28 cellular contexts compared by ENCODE assay signal in the genomic region with DNA sequence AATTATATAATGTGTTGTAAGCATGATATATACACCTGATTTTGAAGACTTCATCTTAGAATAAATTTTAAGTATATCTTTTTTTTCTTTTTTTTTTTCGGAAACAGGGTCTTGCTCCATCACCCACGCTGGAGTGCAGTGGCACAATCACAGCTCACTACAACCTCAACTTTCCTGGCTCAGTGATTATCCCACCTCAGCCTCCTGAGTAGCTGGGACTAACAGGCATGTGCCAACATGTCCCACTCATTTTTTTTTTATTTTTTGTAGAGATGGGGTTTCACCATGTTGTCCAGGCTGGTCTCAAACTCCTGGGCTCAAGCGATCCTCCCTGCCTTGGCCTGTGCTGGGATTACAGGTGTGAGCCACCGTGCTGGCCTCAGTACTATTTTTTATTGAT.
"Had no signal": no experiment of that assay in that cellular context is flagged by ENCODE, and none has a peak within 500 bp of the region (broad histone marks: within the 10 kb centered on the region; RNA-seq: fewer than 3 reads in every experiment).

No MANE protein-coding gene starts in this region.

- H2AFZ ChIP-seq: hepatocyte had no signal

- H3K36me3 ChIP-seq: colonic mucosa, transverse colon, uterus had no signal

- H3K27me3 ChIP-seq: colonic mucosa, esophagus muscularis mucosa, foreskin keratinocyte, gastroesophageal sphincter, heart left ventricle, hepatocyte, left lung, suprapubic skin, transverse colon, upper lobe of right lung, uterus had no signal

- H3K27ac ChIP-seq: colonic mucosa, esophagus muscularis mucosa, foreskin keratinocyte, gastroesophageal sphincter, heart left ventricle, hepatocyte, left lung, psoas muscle, skin epidermis, suprapubic skin, transverse colon, upper lobe of right lung, uterus had no signal

- H3K9me3 Mint-ChIP-seq: dendritic cell treated with granulocyte-macrophage colony-stimulating factor and Interleukin-4, amounts not matched to agents 40 ng/mL and 50 ng/mL, for 4 days; naive thymus-derived CD4-positive, alpha-beta T cell; nephron; stimulated activated naive CD8-positive, alpha-beta T cell treated with anti-CD3 and anti-CD28 coated beads, Interleukin-15, amount 100 ng/mL, for 72 hours had no signal

- H3K4me3 Mint-ChIP-seq: dendritic cell treated with granulocyte-macrophage colony-stimulating factor and Interleukin-4, amounts not matched to agents 40 ng/mL and 50 ng/mL, for 4 days; endodermal cell; naive thymus-derived CD4-positive, alpha-beta T cell; nephron; stimulated activated naive CD8-positive, alpha-beta T cell treated with anti-CD3 and anti-CD28 coated beads, Interleukin-15, amount 100 ng/mL, for 72 hours had no signal

- H3K4me3 ChIP-seq: colonic mucosa, esophagus muscularis mucosa, gastroesophageal sphincter, heart left ventricle, hepatocyte, left lung, psoas muscle, skin epidermis, suprapubic skin, transverse colon, upper lobe of right lung, uterus had no signal

- H3K9me3 ChIP-seq: colonic mucosa, esophagus muscularis mucosa, gastroesophageal sphincter, left lung, psoas muscle, suprapubic skin, transverse colon, upper lobe of right lung, uterus had no signal

- H3K27ac Mint-ChIP-seq: dendritic cell treated with granulocyte-macrophage colony-stimulating factor and Interleukin-4, amounts not matched to agents 40 ng/mL and 50 ng/mL, for 4 days; endodermal cell; naive thymus-derived CD4-positive, alpha-beta T cell; nephron; stimulated activated naive CD8-positive, alpha-beta T cell treated with anti-CD3 and anti-CD28 coated beads, Interleukin-15, amount 100 ng/mL, for 72 hours had no signal

- H3K79me2 ChIP-seq: hepatocyte had no signal

- H3K27me3 Mint-ChIP-seq: dendritic cell treated with granulocyte-macrophage colony-stimulating factor and Interleukin-4, amounts not matched to agents 40 ng/mL and 50 ng/mL, for 4 days; naive thymus-derived CD4-positive, alpha-beta T cell; stimulated activated naive CD8-positive, alpha-beta T cell treated with anti-CD3 and anti-CD28 coated beads, Interleukin-15, amount 100 ng/mL, for 72 hours had no signal

- DNase-seq: colonic mucosa; effector CD8-positive, alpha-beta T cell; endodermal cell; heart left ventricle; left cardiac atrium; left lung; mesendoderm; midbrain; naive thymus-derived CD4-positive, alpha-beta T cell; nucleus accumbens; psoas muscle; right cardiac atrium; stimulated activated CD4-positive, alpha-beta T cell treated with anti-CD3 and anti-CD28 coated beads, Interleukin-15, amount 100 ng/mL, for 24 hours; stimulated activated CD4-positive, alpha-beta T cell treated with anti-CD3 and anti-CD28 coated beads, Interleukin-4, amount 100 ng/mL, for 1 hour; stimulated activated CD8-positive, alpha-beta memory T cell treated with anti-CD3 and anti-CD28 coated beads, Interleukin-4, amount 100 ng/mL, for 48 hours; stimulated activated naive CD4-positive, alpha-beta T cell; stimulated activated naive CD8-positive, alpha-beta T cell treated with anti-CD3 and anti-CD28 coated beads, Interleukin-15, amount 100 ng/mL, for 72 hours; transverse colon; upper lobe of right lung; uterus had no signal

- H3K4me1 ChIP-seq: uterus had no signal

- H3K4me2 ChIP-seq: hepatocyte had no signal
